In the genomic region with DNA sequence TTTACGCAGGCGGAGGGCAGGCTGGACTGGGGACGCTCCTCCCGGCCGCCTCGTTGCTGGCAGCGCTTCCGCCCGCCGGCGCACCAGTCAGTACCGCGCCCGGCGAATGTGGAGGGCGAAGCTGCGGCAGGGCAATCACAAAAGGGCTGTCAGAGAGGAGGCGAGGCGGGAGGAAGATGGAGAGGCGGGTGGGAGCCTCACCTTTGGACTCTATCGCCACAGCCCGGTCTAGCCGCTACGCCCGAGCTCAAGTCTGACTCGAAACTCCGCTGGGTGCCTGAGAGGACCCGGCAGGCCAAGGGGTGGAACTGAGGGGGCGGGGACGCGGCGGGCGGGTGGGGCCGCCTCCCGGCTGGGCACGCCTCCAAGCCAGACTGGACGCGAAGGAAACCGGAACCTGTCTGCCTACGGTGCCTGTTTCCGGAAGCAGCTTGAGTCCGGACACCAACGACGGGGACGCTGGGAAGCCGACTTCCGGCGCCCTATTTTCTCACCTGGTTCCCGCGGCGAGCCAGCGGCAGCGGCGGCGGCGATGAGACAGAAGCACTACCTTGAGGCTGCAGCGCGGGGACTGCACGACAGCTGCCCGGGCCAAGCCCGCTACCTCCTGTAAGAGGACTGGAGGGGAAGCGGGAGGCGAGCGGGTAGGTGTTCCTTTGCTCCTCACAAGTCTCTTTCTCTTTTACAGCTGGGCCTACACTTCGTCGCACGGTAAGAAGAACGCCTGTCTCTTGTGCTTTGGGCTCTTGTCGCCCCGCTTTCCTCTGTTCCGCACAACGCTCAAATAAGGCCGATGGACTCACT, we compare ENCODE assay signal across 8 cellular contexts.
A peak's percentile ranks its signal among the peaks of the same experiment; 100 is the strongest.
DNase-seq lines count a peak whose midpoint lies in the region; ATAC-seq and TF ChIP-seq lines count a peak whose summit lies in the region.

A gene (plus strand): TSS at position 483 of the 804 bp plus-strand sequence.

- H3K4me3 ChIP-seq in spleen: peak within 1 kb of the TSS; percentile 75 to 91 (median 82)

- CTCF ChIA-PET in WTC11 (lab: Charles Lee): interaction anchor here (0.6 to 2.0 kb wide), 5 partner anchors 22 to 666 kb away, joined by 3 to 15 read pairs (median 4); no protein-coding TSS in a partner anchor

- H3K4me3 Mint-ChIP-seq in WTC11: peak within 1 kb of the TSS; percentile 98

- peak in 1 of 3 donors; percentile 46 for TF ChIP-seq POLR2A in spleen (IDR thresholded peaks at IDR 0.05)

- peaks cover 0 to 38% (median 25%) of the 10 kb centered on the region in 6 donors for H3K36me3 ChIP-seq in spleen

- no peaks in the 10 kb centered on the region for H3K9me3 ChIP-seq in spleen

- peaks cover 39% of the 10 kb centered on the region for H3K36me3 Mint-ChIP-seq in WTC11

- peaks cover 15 to 67% (median 46%) of the 10 kb centered on the region in 6 donors for H3K4me1 ChIP-seq in spleen

- peaks cover 21% of the 10 kb centered on the region for H3K4me1 Mint-ChIP-seq in WTC11

- H3K27ac Mint-ChIP-seq in WTC11: peak within 1 kb of the TSS; percentile 95

- ATAC-seq in GM18909 (IDR thresholded peaks at IDR 0.05; ENCODE audit: poor library complexity, unreplicated experiment): peak; percentile 92
- ATAC-seq in HG03159 (IDR thresholded peaks at IDR 0.05; ENCODE audit: unreplicated experiment): peak; percentile 88
- peak; percentile 95 for ATAC-seq in WTC11

- H3K9me3 Mint-ChIP-seq in WTC11: peaks cover 13% of the 10 kb centered on the region

- DNase-seq in AG08395 (ENCODE audit: low spot score): peak; percentile 96
- DNase-seq in NCI-H2227 (lab: John Stamatoyannopoulos, UW; ENCODE audit: unreplicated experiment): peak; percentile 98
- peak; percentile 94 for DNase-seq in WTC11 (ENCODE audit: low spot score)
- DNase-seq in caudate nucleus (lab: John Stamatoyannopoulos, UW): peak in 60 of 61 donors; percentile 57 to 97 (median 93)
- DNase-seq in inferior parietal cortex (ENCODE audit: extremely low spot score): peak; percentile 97
- DNase-seq in spleen: peak; percentile 98

- POLR2A ChIA-PET in WTC11 (lab: Charles Lee): interaction anchor here (0.5 to 1.1 kb wide), 9 partner anchors 10 to 216 kb away, joined by 3 read pairs; a partner anchor contains a TSS

- TF ChIP-seq CTCF in WTC11 (IDR thresholded peaks at IDR 0.05) (no peak), spleen (IDR thresholded peaks at IDR 0.05 in 8 of 11, conservative IDR thresholded peaks at IDR 0.05 in 3 of 11) (peak in 5 of 11 experiments; percentile 8 to 42 (median 23))

- intact Hi-C loops in spleen (cut with DNase I; ENCODE audit: low total_unique reads): no loop called here

- 0 to 1% (median 0%) methylated on average over 63 to 73 of the region's 73 CpGs for WGBS in spleen, 5 donors

- H3K27ac ChIP-seq in caudate nucleus (ENCODE audit: low read depth, low read length) (peak within 1 kb of the TSS; percentile 94), spleen (peak within 1 kb of the TSS; percentile 81 to 98 (median 92))

- peaks cover 5% of the 10 kb centered on the region for H3K27me3 Mint-ChIP-seq in WTC11 (ENCODE audit: low read depth)

- no peaks in the 10 kb centered on the region for H3K27me3 ChIP-seq in spleen (replicated peaks in 1 of 7)

TF ChIP-seq in WTC11, 78 proteins besides CTCF, POLR2A, EP300 and RAD21 (continues in another document):
- TF ChIP-seq, protein P1, sequence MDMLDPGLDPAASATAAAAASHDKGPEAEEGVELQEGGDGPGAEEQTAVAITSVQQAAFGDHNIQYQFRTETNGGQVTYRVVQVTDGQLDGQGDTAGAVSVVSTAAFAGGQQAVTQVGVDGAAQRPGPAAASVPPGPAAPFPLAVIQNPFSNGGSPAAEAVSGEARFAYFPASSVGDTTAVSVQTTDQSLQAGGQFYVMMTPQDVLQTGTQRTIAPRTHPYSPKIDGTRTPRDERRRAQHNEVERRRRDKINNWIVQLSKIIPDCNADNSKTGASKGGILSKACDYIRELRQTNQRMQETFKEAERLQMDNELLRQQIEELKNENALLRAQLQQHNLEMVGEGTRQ (CRISPR knock-in tag; IDR thresholded peaks at IDR 0.05): 0 out of 2 replicates have a peak, but pooled peaks have one; percentile 28
- TF ChIP-seq IRF2 (CRISPR knock-in tag; IDR thresholded peaks at IDR 0.05; ENCODE audit: borderline replicate concordance, low read depth): no peak
- no peak for TF ChIP-seq ZNF317 (CRISPR knock-in tag; IDR thresholded peaks at IDR 0.05; ENCODE audit: borderline replicate concordance, low read depth)
- TF ChIP-seq JUN (CRISPR knock-in tag; IDR thresholded peaks at IDR 0.05): peak; percentile 66; the same call in 1 of the 2 replicates
- TF ChIP-seq, protein P2, sequence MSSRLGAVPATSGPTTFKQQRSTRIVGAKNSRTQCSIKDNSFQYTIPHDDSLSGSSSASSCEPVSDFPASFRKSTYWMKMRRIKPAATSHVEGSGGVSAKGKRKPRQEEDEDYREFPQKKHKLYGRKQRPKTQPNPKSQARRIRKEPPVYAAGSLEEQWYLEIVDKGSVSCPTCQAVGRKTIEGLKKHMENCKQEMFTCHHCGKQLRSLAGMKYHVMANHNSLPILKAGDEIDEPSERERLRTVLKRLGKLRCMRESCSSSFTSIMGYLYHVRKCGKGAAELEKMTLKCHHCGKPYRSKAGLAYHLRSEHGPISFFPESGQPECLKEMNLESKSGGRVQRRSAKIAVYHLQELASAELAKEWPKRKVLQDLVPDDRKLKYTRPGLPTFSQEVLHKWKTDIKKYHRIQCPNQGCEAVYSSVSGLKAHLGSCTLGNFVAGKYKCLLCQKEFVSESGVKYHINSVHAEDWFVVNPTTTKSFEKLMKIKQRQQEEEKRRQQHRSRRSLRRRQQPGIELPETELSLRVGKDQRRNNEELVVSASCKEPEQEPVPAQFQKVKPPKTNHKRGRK (CRISPR knock-in tag; IDR thresholded peaks at IDR 0.05; ENCODE audit: borderline replicate concordance): no peak
- TF ChIP-seq, protein P3, sequence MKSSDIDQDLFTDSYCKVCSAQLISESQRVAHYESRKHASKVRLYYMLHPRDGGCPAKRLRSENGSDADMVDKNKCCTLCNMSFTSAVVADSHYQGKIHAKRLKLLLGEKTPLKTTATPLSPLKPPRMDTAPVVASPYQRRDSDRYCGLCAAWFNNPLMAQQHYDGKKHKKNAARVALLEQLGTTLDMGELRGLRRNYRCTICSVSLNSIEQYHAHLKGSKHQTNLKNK (CRISPR knock-in tag; IDR thresholded peaks at IDR 0.05): no peak
- TF ChIP-seq, protein P4, sequence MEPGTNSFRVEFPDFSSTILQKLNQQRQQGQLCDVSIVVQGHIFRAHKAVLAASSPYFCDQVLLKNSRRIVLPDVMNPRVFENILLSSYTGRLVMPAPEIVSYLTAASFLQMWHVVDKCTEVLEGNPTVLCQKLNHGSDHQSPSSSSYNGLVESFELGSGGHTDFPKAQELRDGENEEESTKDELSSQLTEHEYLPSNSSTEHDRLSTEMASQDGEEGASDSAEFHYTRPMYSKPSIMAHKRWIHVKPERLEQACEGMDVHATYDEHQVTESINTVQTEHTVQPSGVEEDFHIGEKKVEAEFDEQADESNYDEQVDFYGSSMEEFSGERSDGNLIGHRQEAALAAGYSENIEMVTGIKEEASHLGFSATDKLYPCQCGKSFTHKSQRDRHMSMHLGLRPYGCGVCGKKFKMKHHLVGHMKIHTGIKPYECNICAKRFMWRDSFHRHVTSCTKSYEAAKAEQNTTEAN (CRISPR knock-in tag; IDR thresholded peaks at IDR 0.05): no peak
- TF ChIP-seq, protein P5, sequence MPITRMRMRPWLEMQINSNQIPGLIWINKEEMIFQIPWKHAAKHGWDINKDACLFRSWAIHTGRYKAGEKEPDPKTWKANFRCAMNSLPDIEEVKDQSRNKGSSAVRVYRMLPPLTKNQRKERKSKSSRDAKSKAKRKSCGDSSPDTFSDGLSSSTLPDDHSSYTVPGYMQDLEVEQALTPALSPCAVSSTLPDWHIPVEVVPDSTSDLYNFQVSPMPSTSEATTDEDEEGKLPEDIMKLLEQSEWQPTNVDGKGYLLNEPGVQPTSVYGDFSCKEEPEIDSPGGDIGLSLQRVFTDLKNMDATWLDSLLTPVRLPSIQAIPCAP (CRISPR knock-in tag; IDR thresholded peaks at IDR 0.05): no peak; the same call in 1 of the 2 replicates
- TF ChIP-seq, protein P6, sequence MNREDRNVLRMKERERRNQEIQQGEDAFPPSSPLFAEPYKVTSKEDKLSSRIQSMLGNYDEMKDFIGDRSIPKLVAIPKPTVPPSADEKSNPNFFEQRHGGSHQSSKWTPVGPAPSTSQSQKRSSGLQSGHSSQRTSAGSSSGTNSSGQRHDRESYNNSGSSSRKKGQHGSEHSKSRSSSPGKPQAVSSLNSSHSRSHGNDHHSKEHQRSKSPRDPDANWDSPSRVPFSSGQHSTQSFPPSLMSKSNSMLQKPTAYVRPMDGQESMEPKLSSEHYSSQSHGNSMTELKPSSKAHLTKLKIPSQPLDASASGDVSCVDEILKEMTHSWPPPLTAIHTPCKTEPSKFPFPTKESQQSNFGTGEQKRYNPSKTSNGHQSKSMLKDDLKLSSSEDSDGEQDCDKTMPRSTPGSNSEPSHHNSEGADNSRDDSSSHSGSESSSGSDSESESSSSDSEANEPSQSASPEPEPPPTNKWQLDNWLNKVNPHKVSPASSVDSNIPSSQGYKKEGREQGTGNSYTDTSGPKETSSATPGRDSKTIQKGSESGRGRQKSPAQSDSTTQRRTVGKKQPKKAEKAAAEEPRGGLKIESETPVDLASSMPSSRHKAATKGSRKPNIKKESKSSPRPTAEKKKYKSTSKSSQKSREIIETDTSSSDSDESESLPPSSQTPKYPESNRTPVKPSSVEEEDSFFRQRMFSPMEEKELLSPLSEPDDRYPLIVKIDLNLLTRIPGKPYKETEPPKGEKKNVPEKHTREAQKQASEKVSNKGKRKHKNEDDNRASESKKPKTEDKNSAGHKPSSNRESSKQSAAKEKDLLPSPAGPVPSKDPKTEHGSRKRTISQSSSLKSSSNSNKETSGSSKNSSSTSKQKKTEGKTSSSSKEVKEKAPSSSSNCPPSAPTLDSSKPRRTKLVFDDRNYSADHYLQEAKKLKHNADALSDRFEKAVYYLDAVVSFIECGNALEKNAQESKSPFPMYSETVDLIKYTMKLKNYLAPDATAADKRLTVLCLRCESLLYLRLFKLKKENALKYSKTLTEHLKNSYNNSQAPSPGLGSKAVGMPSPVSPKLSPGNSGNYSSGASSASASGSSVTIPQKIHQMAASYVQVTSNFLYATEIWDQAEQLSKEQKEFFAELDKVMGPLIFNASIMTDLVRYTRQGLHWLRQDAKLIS (CRISPR knock-in tag; IDR thresholded peaks at IDR 0.05; ENCODE audit: borderline replicate concordance): peak; percentile 39; the same call in 1 of the 2 replicates
- no peak for TF ChIP-seq MXD4 (CRISPR knock-in tag; IDR thresholded peaks at IDR 0.05; ENCODE audit: borderline replicate concordance)
- TF ChIP-seq KAT7 (CRISPR knock-in tag; IDR thresholded peaks at IDR 0.05; ENCODE audit: borderline replicate concordance): peak; percentile 96
- peak; percentile 69; the same call in 1 of the 2 replicates for TF ChIP-seq TEAD1 (CRISPR knock-in tag; IDR thresholded peaks at IDR 0.05)
- no peak for TF ChIP-seq TEAD4 (CRISPR knock-in tag; IDR thresholded peaks at IDR 0.05)

Comparison
In these comparisons a context has a peak if more than half of its experiments do, and no peak if none do; other contexts are left out.
1. Peak in every context shown above with its lines: DNase-seq, ATAC-seq, H3K4me3 ChIP-seq and H3K27ac ChIP-seq.